ENCODE assay signal across 1 cellular context in genomic region chr12:45991289-45992249, GRCh38.
TF ChIP-seq lines count a peak whose summit lies in the region.

No MANE protein-coding gene starts in this region.

TF ChIP-seq in GM12878, 131 proteins besides CTCF, POLR2A, EP300 and RAD21 (continued from another document and continues in another):
- TF ChIP-seq REST (IDR thresholded peaks at IDR 0.05; ENCODE audit: low read depth, low read length), result 0 out of 2 replicates have a peak, but pooled peaks have one; percentile 18
- no peak; the same call in 1 of the 2 replicates for TF ChIP-seq ELK1 (IDR thresholded peaks at IDR 0.05; ENCODE audit: low read depth, low read length)
- peak; percentile 80 for TF ChIP-seq TAF1 (IDR thresholded peaks at IDR 0.05; ENCODE audit: borderline replicate concordance, low read depth, low read length)
- TF ChIP-seq CHD1 (IDR thresholded peaks at IDR 0.05; ENCODE audit: low read depth, low read length), result no peak
- TF ChIP-seq CREB1 (IDR thresholded peaks at IDR 0.05; ENCODE audit: low read depth), result peak; percentile 34; the same call in 1 of the 2 replicates
- TF ChIP-seq POLR2AphosphoS2 (IDR thresholded peaks at IDR 0.05; ENCODE audit: low read depth, low read length), result no peak
- TF ChIP-seq RB1 (IDR thresholded peaks at IDR 0.05; ENCODE audit: borderline replicate concordance), result peak; percentile 48; the same call in 1 of the 2 replicates
- peak; percentile 14 for TF ChIP-seq SMAD1 (IDR thresholded peaks at IDR 0.05; ENCODE audit: low read depth, partially characterized antibody)
- peak; percentile 69 for TF ChIP-seq ZNF687 (IDR thresholded peaks at IDR 0.05)
- no peak for TF ChIP-seq CBX3 (IDR thresholded peaks at IDR 0.05; ENCODE audit: borderline replicate concordance, low read depth)
- no peak for TF ChIP-seq SP1 (IDR thresholded peaks at IDR 0.05; ENCODE audit: low read depth, low read length)
- no peak for TF ChIP-seq GABPA (IDR thresholded peaks at IDR 0.05; ENCODE audit: low read depth)
- no peak; the same call in 1 of the 2 replicates for TF ChIP-seq FOXM1 (IDR thresholded peaks at IDR 0.05; ENCODE audit: low read depth, low read length)
- no peak for TF ChIP-seq FOS (IDR thresholded peaks at IDR 0.05; ENCODE audit: borderline replicate concordance, extremely low read depth, insufficient read length)
- no peak for TF ChIP-seq TCF3 (IDR thresholded peaks at IDR 0.05; ENCODE audit: borderline replicate concordance, insufficient read depth, low read depth, low read length)
- peak; percentile 92 for TF ChIP-seq IKZF1 (conservative IDR thresholded peaks at IDR 0.05)
- 0 out of 2 replicates have a peak, but pooled peaks have one; percentile 3 for TF ChIP-seq TCF12 (IDR thresholded peaks at IDR 0.05; ENCODE audit: low read depth, low read length)
- TF ChIP-seq CHD4 (IDR thresholded peaks at IDR 0.05), result no peak
- TF ChIP-seq RELB (IDR thresholded peaks at IDR 0.05; ENCODE audit: low read depth), result peak; percentile 69
- peak; percentile 69; the same call in 1 of the 2 replicates for TF ChIP-seq SMAD5 (IDR thresholded peaks at IDR 0.05; ENCODE audit: low read depth)
- TF ChIP-seq JUNB (IDR thresholded peaks at IDR 0.05), result no peak
- no peak for TF ChIP-seq CEBPB (IDR thresholded peaks at IDR 0.05; ENCODE audit: borderline replicate concordance in 1 of 2, low read depth in 2 of 2, low read length in 2 of 2)
- TF ChIP-seq ATF2 (IDR thresholded peaks at IDR 0.05; ENCODE audit: low read length), result no peak
- TF ChIP-seq KDM1A (IDR thresholded peaks at IDR 0.05; ENCODE audit: borderline replicate concordance), result no peak
- no peak for TF ChIP-seq BCL11A (IDR thresholded peaks at IDR 0.05; ENCODE audit: low read depth, low read length)
- no peak for TF ChIP-seq PAX8 (IDR thresholded peaks at IDR 0.05)
- TF ChIP-seq ZBTB40 (IDR thresholded peaks at IDR 0.05; ENCODE audit: borderline replicate concordance), result peak; percentile 84; the same call in 1 of the 2 replicates
- TF ChIP-seq HSF1 (IDR thresholded peaks at IDR 0.05; ENCODE audit: low read depth, low read length), result no peak
- peak; percentile 35; the same call in 1 of the 2 replicates for TF ChIP-seq CHD2 (IDR thresholded peaks at IDR 0.05; ENCODE audit: borderline replicate concordance, low read depth, low read length)
- no peak for TF ChIP-seq RCOR1 (conservative IDR thresholded peaks at IDR 0.05; ENCODE audit: low read depth, low read length)
- TF ChIP-seq HDGF (IDR thresholded peaks at IDR 0.05), result 0 out of 2 replicates have a peak, but pooled peaks have one; percentile 61
- TF ChIP-seq USF1 (IDR thresholded peaks at IDR 0.05; ENCODE audit: borderline replicate concordance, extremely low read length, insufficient read depth, low read depth, low read length), result no peak
- TF ChIP-seq POLR2AphosphoS5 (IDR thresholded peaks at IDR 0.05; ENCODE audit: low read length), result peak; percentile 54; the same call in 1 of the 2 replicates
- TF ChIP-seq RFX5 (IDR thresholded peaks at IDR 0.05; ENCODE audit: low read depth, low read length), result no peak
- TF ChIP-seq MYB (IDR thresholded peaks at IDR 0.05; ENCODE audit: borderline replicate concordance, low read depth, low read length), result no peak
- TF ChIP-seq IRF3 (IDR thresholded peaks at IDR 0.05), result no peak
- TF ChIP-seq NR2F1 (conservative IDR thresholded peaks at IDR 0.05), result peak; percentile 65; the same call in 1 of the 2 replicates
- no peak for TF ChIP-seq STAT3 (IDR thresholded peaks at IDR 0.05; ENCODE audit: low read depth, low read length)
